Comparison of ENCODE assay signal across 16 cellular contexts in the genomic region with DNA sequence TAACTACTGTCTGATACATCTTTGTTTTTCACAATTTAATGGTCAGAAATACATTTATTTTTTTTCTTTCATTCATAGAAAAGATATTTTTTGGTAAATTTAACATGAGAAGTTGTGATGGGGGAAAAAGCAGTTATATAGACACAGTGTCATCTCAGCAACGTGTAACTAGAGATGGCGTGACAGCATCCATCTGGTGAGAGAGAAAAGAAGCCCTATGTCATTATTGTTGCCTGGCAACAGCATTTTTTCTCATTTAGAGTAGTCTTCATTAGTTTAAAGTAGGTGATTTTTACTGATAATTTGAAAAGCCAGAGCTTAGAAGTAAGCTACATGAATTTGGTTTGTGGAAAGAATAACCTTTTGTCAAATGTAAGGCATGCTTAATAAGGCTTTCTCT.
DNase-seq lines count a peak whose midpoint lies in the region; ATAC-seq and TF ChIP-seq lines count a peak whose summit lies in the region.
"Had no signal": no experiment of that assay in that cellular context is flagged by ENCODE, and none has a peak within 500 bp of the region (broad histone marks: within the 10 kb centered on the region; RNA-seq: fewer than 3 reads in every experiment).

No MANE protein-coding gene starts in this region.

- no peak overlapping the region for H3K9ac ChIP-seq in PC-3 (ENCODE audit: low read length)

- H3K79me2 ChIP-seq in PC-3 (ENCODE audit: low read length) = no peaks in the 10 kb centered on the region

- no peak overlapping the region for H2AFZ ChIP-seq in PC-3 (ENCODE audit: low read length)

- H3K27me3 ChIP-seq in PC-3 (ENCODE audit: low read length) = no peaks in the 10 kb centered on the region

- TF ChIP-seq CTCF in PC-3 (conservative IDR thresholded peaks at IDR 0.05; ENCODE audit: low read depth, low read length) = no peak

- BruUV-seq in PC-3 (replicated peaks; lab: Mats Ljungman, UMichigan) = no TSS peak

- DNase-seq in NCI-H2107 treated with DMSO at 0.1 percent for 48 hours (lab: John Stamatoyannopoulos, UW; ENCODE audit: unreplicated experiment) = peak; percentile 23
- no peak for DNase-seq in NCI-H2107 (lab: John Stamatoyannopoulos, UW)
- DNase-seq in NCI-H2081 treated with DMSO at 0.1 percent for 48 hours (lab: John Stamatoyannopoulos, UW) = peak; percentile 46
- DNase-seq in SHP77 treated with DMSO at 0.1 percent for 48 hours (lab: John Stamatoyannopoulos, UW) = peak; percentile 84
- DNase-seq in NCI-H2196 treated with DMSO at 0.1 percent for 48 hours (lab: John Stamatoyannopoulos, UW; ENCODE audit: unreplicated experiment) = no peak
- no peak for DNase-seq in PC-3
- DNase-seq in stimulated activated CD4-positive, alpha-beta T cell treated with anti-CD3 and anti-CD28 coated beads, Interleukin-4, amount 100 ng/mL, for 4 hours = no peak
- DNase-seq: activated CD4-positive, CD25-positive, alpha-beta regulatory T cell; activated CD8-positive, alpha-beta memory T cell treated with anti-CD3 and anti-CD28 coated beads for 24 hours; activated naive CD8-positive, alpha-beta T cell treated with anti-CD3 and anti-CD28 coated beads for 36 hours; DND-41; islet precursor cell; mammary epithelial cell; stimulated activated CD4-positive, alpha-beta T cell treated with anti-CD3 and anti-CD28 coated beads, Interleukin-4, amount 100 ng/mL, for 1 hour had no signal

- H4K20me1 ChIP-seq in PC-3 (ENCODE audit: low read length) = no peaks in the 10 kb centered on the region

- peaks cover 11% of the 10 kb centered on the region; the same call in 1 of the 2 replicates for H3K4me1 ChIP-seq in PC-3 (ENCODE audit: insufficient read depth, low read length)

- no peak overlapping the region for H3K4me2 ChIP-seq in PC-3 (ENCODE audit: low read length)

- no peak overlapping the region for H3K4me3 ChIP-seq in PC-3 (ENCODE audit: low read length)

- no peaks in the 10 kb centered on the region for H3F3A ChIP-seq in PC-3 (ENCODE audit: low read length, unreplicated experiment)

- no peaks in the 10 kb centered on the region for H3K9me3 ChIP-seq in PC-3 (ENCODE audit: low read length)

- no peak overlapping the region for H3K27ac ChIP-seq in PC-3 (ENCODE audit: low read length)
- H3K27ac ChIP-seq: C4-2B had no signal

- POLR2A ChIA-PET in PC-3 (lab: Charles Lee; ENCODE audit: unreplicated experiment) = no interaction called here

- H3K9me2 ChIP-seq in PC-3 (replicated peaks; ENCODE audit: low read length) = no peaks in the 10 kb centered on the region

- no peaks in the 10 kb centered on the region for H3K36me3 ChIP-seq in PC-3 (ENCODE audit: low read depth, low read length)

- CTCF ChIA-PET in PC-3 (lab: Charles Lee) = no interaction called here

- intact Hi-C loops in PC-3 (cut with micrococcal nuclease) = no loop called here

- ATAC-seq in PC-3 = no peak
- ATAC-seq in HG02678 (IDR thresholded peaks at IDR 0.05; ENCODE audit: unreplicated experiment) = no peak

Comparison
In these comparisons a context has a peak if more than half of its experiments do, and no peak if none do; other contexts are left out.
1. DNase-seq: peak in NCI-H2107 treated with DMSO at 0.1 percent for 48 hours (single experiment), NCI-H2081 treated with DMSO at 0.1 percent for 48 hours (single experiment) and SHP77 treated with DMSO at 0.1 percent for 48 hours (single experiment); none in NCI-H2107 (single experiment), NCI-H2196 treated with DMSO at 0.1 percent for 48 hours (single experiment), PC-3 (single experiment) and stimulated activated CD4-positive, alpha-beta T cell treated with anti-CD3 and anti-CD28 coated beads, Interleukin-4, amount 100 ng/mL, for 4 hours (0 of 2).